11 cellular contexts compared by ENCODE assay signal in genomic region chr10:62052276-62052675, GRCh38.
DNase-seq lines count a peak whose midpoint lies in the region; ATAC-seq and TF ChIP-seq lines count a peak whose summit lies in the region.
"Had no signal": no experiment of that assay in that cellular context is flagged by ENCODE, and none has a peak within 500 bp of the region (broad histone marks: within the 10 kb centered on the region; RNA-seq: fewer than 3 reads in every experiment).

No MANE protein-coding gene starts in this region.

- no peak overlapping the region for H2BK120ac ChIP-seq in mesenchymal stem cell (ENCODE audit: low read depth, low read length)

- peak overlapping the region; percentile 97 to 99 for H3K27ac Mint-ChIP-seq in activated naive CD4-positive, alpha-beta T cell treated with anti-CD3 and anti-CD28 coated beads, Interleukin-2, amount 50 U/mL, for 72 hours

- H3K4me1 ChIP-seq in heart right ventricle (peaks cover 10 to 91% (median 77%) of the 10 kb centered on the region in 9 donors), mesenchymal stem cell (ENCODE audit: control insufficient read depth, insufficient read depth, low read depth, low read length) (peaks cover 7% of the 10 kb centered on the region), tibial nerve (peaks cover 0 to 82% (median 55%) of the 10 kb centered on the region in 4 donors)

- peak overlapping the region; percentile 98 for H3K9ac ChIP-seq in mesenchymal stem cell (ENCODE audit: low read length)

- no peak overlapping the region for H4K8ac ChIP-seq in mesenchymal stem cell (ENCODE audit: low read length)

- H2AK5ac ChIP-seq in mesenchymal stem cell (ENCODE audit: low read length, severe bottlenecking): no peak overlapping the region

- no peak overlapping the region for H3K23ac ChIP-seq in mesenchymal stem cell (ENCODE audit: low read length in 2 of 2)

- no peak overlapping the region for H3K4ac ChIP-seq in mesenchymal stem cell (ENCODE audit: low read depth in 1 of 2, low read length in 2 of 2)

- H3K36me3 Mint-ChIP-seq in activated naive CD4-positive, alpha-beta T cell treated with anti-CD3 and anti-CD28 coated beads, Interleukin-2, amount 50 U/mL, for 72 hours: peaks cover 86 to 87% of the 10 kb centered on the region in 2 donors

- H3K79me1 ChIP-seq in mesenchymal stem cell (replicated peaks; ENCODE audit: low read length, poor library complexity, severe bottlenecking): peaks cover 7% of the 10 kb centered on the region

- ATAC-seq in heart right ventricle (no peak), Right ventricle myocardium superior (ENCODE audit: poor library complexity) (no peak), HG03432 (IDR thresholded peaks at IDR 0.05; ENCODE audit: unreplicated experiment) (no peak)
- no peak for ATAC-seq in activated naive CD4-positive, alpha-beta T cell treated with anti-CD3 and anti-CD28 coated beads, Interleukin-2, amount 50 U/mL, for 72 hours
- ATAC-seq: HCT116 had no signal

- WGBS in heart right ventricle, 2 donors: 95 to 99% methylated on average over 4 of the region's 4 CpGs
- WGBS in mesenchymal stem cell: 98% methylated on average over 4 of the region's 4 CpGs
- WGBS in tibial nerve, 2 donors: 94% methylated on average over 4 of the region's 4 CpGs

- no peak overlapping the region for H3K14ac ChIP-seq in mesenchymal stem cell (ENCODE audit: low read length in 2 of 2)

- H2BK5ac ChIP-seq in mesenchymal stem cell (ENCODE audit: low read depth, low read length, poor library complexity, severe bottlenecking): no peak overlapping the region

- no peak for TF ChIP-seq EP300 in tibial nerve (IDR thresholded peaks at IDR 0.05)

- no peak overlapping the region for H4K91ac ChIP-seq in mesenchymal stem cell (ENCODE audit: low read length)

- no peak for TF ChIP-seq CTCF in heart right ventricle (IDR thresholded peaks at IDR 0.05)
- TF ChIP-seq CTCF in tibial nerve (IDR thresholded peaks at IDR 0.05): no peak

- H3K18ac ChIP-seq in mesenchymal stem cell (ENCODE audit: low read depth in 1 of 2, low read length in 2 of 2): no peak overlapping the region

- H3K27ac ChIP-seq in heart right ventricle (peak overlapping the region in 7 of 10 donors; percentile 89 to 98 (median 95)), mesenchymal stem cell (ENCODE audit: low read length, poor library complexity, severe bottlenecking) (no peak overlapping the region), tibial nerve (peak overlapping the region; percentile 92 to 99 (median 98))

- no peak overlapping the region for H2AFZ ChIP-seq in mesenchymal stem cell (ENCODE audit: low read depth, low read length)

- H3K9me3 ChIP-seq in heart right ventricle (no peaks in the 10 kb centered on the region), mesenchymal stem cell (ENCODE audit: control insufficient read depth, low read length) (no peaks in the 10 kb centered on the region), tibial nerve (no peaks in the 10 kb centered on the region)

- no peaks in the 10 kb centered on the region for H3K27me3 ChIP-seq in heart right ventricle
- H3K27me3 ChIP-seq in mesenchymal stem cell (ENCODE audit: control insufficient read depth in 1 of 2, insufficient read depth in 1 of 2, low read length in 2 of 2): no peaks in the 10 kb centered on the region
- H3K27me3 ChIP-seq in tibial nerve: no peaks in the 10 kb centered on the region

- H2BK15ac ChIP-seq in mesenchymal stem cell (ENCODE audit: low read depth, poor library complexity, severe bottlenecking): no peak overlapping the region

- DNase-seq in heart right ventricle (no peak), Right ventricle myocardium superior (no peak), mesenchymal stem cell (no peak), tibial nerve (ENCODE audit: low spot score in 2 of 2) (no peak), occipital lobe (lab: John Stamatoyannopoulos, UW) (no peak)
- no peak for DNase-seq in activated naive CD4-positive, alpha-beta T cell treated with anti-CD3 and anti-CD28 coated beads, Interleukin-2, amount 50 U/mL, for 72 hours (ENCODE audit: low spot score in 2 of 2)
- DNase-seq in activated CD4-positive, CD25-positive, alpha-beta regulatory T cell (lab: John Stamatoyannopoulos, UW): no peak
- DNase-seq: activated CD8-positive, alpha-beta memory T cell treated with anti-CD3 and anti-CD28 coated beads, Interleukin-2, amount 50 U/mL, for 4 hours; NCI-H446 treated with DMSO at 0.1 percent for 48 hours had no signal

- H3K36me3 ChIP-seq in heart right ventricle: peaks cover 0 to 46% (median 14%) of the 10 kb centered on the region in 9 donors
- H3K36me3 ChIP-seq in mesenchymal stem cell (ENCODE audit: control insufficient read depth in 1 of 2, insufficient read depth in 2 of 2, low read depth in 1 of 2, low read length in 2 of 2): peaks cover 7 to 66% of the 10 kb centered on the region in 2 experiments
- peaks cover 0 to 37% (median 2%) of the 10 kb centered on the region in 3 donors for H3K36me3 ChIP-seq in tibial nerve

- intact Hi-C loops in heart right ventricle (cut with DNase I) (loop anchor here in 1 of 10 donors (5.0 kb wide), 1 partner anchor 45 kb away; no protein-coding TSS in a partner anchor), Right ventricle myocardium superior (cut with DNase I) (no loop called here)

- no peak for TF ChIP-seq POLR2A in tibial nerve (IDR thresholded peaks at IDR 0.05)

- no peak overlapping the region for H2BK12ac ChIP-seq in mesenchymal stem cell (ENCODE audit: low read length in 2 of 2)

- H3K9me3 Mint-ChIP-seq in activated naive CD4-positive, alpha-beta T cell treated with anti-CD3 and anti-CD28 coated beads, Interleukin-2, amount 50 U/mL, for 72 hours: peaks cover 3 to 7% of the 10 kb centered on the region in 2 donors

- H3K4me2 ChIP-seq in mesenchymal stem cell (ENCODE audit: low read length, poor library complexity, severe bottlenecking): no peak overlapping the region

- H3K4me3 ChIP-seq in heart right ventricle (peak overlapping the region in 3 of 10 donors; percentile 1 to 59 (median 2)), mesenchymal stem cell (ENCODE audit: insufficient read depth in 1 of 2, low read depth in 1 of 2, low read length in 2 of 2) (peak overlapping the region in 1 of 2 experiments; percentile 87), tibial nerve (peak overlapping the region in 3 of 4 donors; percentile 20 to 66 (median 50))
